ENCODE assay signal across 1 cellular context in the genomic region with DNA sequence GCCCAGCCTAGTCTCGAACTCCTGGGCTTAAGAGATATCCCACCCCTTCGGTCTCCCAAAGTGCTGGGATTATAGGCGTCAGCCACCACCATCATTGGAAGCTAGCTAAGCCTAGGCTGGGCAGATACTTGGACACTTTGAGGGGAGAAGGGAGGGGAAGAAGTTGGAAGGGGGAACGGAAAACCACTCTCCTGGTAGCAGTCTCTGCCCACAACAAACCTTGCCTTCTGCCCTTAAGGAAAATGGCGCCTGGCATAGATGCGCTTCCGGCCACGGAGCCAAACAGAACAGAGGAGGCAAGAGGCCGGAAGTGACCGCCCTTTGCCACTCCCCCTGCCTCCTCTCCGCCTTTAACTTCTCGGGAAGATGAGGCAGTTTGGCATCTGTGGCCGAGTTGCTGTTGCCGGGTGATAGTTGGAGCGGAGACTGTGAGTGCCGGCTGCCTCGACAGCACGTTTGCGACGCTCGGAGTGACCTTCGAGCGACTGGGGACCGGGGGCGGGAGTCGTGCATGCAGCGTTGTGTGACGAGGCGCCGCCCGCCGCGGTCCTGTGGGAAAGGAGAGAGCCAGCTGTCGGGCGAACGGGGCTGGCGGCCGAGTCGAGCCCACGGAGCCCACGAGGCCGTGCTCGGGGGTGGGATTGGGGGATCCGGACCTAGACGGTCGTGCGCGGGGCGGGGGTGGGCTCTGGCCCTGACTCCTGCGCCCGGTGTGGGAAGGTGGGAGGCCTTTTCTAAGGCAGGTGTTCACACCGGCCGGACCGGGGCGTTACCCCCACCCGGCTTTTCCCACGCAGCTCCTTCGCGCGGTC.
TF ChIP-seq lines count a peak whose summit lies in the region.

A gene (plus strand): TSS at position 327 of the 812 bp plus-strand sequence. CDS start 1,143 bp downstream, outside the sequence.

TF ChIP-seq in HEK293, 187 proteins besides CTCF, POLR2A, EP300 and RAD21 (continued from another document and continues in another):
- TF ChIP-seq, protein P1, sequence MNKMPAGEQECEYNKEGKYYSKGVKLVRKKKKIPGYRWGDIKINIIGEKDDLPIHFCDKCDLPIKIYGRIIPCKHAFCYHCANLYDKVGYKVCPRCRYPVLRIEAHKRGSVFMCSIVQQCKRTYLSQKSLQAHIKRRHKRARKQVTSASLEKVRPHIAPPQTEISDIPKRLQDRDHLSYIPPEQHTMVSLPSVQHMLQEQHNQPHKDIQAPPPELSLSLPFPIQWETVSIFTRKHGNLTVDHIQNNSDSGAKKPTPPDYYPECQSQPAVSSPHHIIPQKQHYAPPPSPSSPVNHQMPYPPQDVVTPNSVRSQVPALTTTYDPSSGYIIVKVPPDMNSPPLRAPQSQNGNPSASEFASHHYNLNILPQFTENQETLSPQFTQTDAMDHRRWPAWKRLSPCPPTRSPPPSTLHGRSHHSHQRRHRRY (tag by site-specific recombination; IDR thresholded peaks at IDR 0.05), result no peak
- no peak for TF ChIP-seq ZNF548 (tag by site-specific recombination; IDR thresholded peaks at IDR 0.05)
- no peak for TF ChIP-seq ZNF121 (tag by site-specific recombination; IDR thresholded peaks at IDR 0.05)
- no peak for TF ChIP-seq ZNF132 (tag by site-specific recombination; IDR thresholded peaks at IDR 0.05; ENCODE audit: borderline replicate concordance)
- no peak for TF ChIP-seq FEZF1 (tag by site-specific recombination; IDR thresholded peaks at IDR 0.05)
- TF ChIP-seq, protein P2, sequence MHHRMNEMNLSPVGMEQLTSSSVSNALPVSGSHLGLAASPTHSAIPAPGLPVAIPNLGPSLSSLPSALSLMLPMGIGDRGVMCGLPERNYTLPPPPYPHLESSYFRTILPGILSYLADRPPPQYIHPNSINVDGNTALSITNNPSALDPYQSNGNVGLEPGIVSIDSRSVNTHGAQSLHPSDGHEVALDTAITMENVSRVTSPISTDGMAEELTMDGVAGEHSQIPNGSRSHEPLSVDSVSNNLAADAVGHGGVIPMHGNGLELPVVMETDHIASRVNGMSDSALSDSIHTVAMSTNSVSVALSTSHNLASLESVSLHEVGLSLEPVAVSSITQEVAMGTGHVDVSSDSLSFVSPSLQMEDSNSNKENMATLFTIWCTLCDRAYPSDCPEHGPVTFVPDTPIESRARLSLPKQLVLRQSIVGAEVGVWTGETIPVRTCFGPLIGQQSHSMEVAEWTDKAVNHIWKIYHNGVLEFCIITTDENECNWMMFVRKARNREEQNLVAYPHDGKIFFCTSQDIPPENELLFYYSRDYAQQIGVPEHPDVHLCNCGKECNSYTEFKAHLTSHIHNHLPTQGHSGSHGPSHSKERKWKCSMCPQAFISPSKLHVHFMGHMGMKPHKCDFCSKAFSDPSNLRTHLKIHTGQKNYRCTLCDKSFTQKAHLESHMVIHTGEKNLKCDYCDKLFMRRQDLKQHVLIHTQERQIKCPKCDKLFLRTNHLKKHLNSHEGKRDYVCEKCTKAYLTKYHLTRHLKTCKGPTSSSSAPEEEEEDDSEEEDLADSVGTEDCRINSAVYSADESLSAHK (tag by site-specific recombination; IDR thresholded peaks at IDR 0.05), result peak; percentile 91
- peak; percentile 80 for TF ChIP-seq IKZF3 (tag by site-specific recombination; IDR thresholded peaks at IDR 0.05)
- no peak for TF ChIP-seq GLI2 (tag by site-specific recombination; IDR thresholded peaks at IDR 0.05; ENCODE audit: borderline replicate concordance, low read depth)
- TF ChIP-seq, protein P3, sequence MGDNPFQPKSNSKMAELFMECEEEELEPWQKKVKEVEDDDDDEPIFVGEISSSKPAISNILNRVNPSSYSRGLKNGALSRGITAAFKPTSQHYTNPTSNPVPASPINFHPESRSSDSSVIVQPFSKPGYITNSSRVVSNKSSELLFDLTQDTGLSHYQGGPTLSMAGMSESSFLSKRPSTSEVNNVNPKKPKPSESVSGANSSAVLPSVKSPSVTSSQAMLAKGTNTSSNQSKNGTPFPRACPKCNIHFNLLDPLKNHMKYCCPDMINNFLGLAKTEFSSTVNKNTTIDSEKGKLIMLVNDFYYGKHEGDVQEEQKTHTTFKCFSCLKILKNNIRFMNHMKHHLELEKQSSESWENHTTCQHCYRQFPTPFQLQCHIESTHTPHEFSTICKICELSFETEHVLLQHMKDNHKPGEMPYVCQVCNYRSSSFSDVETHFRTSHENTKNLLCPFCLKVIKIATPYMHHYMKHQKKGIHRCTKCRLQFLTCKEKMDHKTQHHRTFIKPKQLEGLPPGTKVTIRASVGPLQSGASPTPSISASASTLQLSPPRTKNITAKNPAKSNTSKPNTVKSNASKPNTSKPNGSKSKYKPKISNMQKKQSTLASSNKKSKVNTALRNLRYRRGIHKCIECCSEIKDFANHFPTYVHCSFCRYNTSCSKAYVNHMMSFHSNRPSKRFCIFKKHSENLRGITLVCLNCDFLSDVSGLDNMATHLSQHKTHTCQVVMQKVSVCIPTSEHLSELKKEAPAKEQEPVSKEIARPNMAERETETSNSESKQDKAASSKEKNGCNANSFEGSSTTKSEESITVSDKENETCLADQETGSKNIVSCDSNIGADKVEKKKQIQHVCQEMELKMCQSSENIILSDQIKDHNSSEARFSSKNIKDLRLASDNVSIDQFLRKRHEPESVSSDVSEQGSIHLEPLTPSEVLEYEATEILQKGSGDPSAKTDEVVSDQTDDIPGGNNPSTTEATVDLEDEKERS (tag by site-specific recombination; IDR thresholded peaks at IDR 0.05), result no peak
- no peak for TF ChIP-seq ZNF747 (tag by site-specific recombination; IDR thresholded peaks at IDR 0.05)
- TF ChIP-seq ZNF654 (tag by site-specific recombination; IDR thresholded peaks at IDR 0.05; ENCODE audit: low read depth), result no peak
- TF ChIP-seq, protein P4, sequence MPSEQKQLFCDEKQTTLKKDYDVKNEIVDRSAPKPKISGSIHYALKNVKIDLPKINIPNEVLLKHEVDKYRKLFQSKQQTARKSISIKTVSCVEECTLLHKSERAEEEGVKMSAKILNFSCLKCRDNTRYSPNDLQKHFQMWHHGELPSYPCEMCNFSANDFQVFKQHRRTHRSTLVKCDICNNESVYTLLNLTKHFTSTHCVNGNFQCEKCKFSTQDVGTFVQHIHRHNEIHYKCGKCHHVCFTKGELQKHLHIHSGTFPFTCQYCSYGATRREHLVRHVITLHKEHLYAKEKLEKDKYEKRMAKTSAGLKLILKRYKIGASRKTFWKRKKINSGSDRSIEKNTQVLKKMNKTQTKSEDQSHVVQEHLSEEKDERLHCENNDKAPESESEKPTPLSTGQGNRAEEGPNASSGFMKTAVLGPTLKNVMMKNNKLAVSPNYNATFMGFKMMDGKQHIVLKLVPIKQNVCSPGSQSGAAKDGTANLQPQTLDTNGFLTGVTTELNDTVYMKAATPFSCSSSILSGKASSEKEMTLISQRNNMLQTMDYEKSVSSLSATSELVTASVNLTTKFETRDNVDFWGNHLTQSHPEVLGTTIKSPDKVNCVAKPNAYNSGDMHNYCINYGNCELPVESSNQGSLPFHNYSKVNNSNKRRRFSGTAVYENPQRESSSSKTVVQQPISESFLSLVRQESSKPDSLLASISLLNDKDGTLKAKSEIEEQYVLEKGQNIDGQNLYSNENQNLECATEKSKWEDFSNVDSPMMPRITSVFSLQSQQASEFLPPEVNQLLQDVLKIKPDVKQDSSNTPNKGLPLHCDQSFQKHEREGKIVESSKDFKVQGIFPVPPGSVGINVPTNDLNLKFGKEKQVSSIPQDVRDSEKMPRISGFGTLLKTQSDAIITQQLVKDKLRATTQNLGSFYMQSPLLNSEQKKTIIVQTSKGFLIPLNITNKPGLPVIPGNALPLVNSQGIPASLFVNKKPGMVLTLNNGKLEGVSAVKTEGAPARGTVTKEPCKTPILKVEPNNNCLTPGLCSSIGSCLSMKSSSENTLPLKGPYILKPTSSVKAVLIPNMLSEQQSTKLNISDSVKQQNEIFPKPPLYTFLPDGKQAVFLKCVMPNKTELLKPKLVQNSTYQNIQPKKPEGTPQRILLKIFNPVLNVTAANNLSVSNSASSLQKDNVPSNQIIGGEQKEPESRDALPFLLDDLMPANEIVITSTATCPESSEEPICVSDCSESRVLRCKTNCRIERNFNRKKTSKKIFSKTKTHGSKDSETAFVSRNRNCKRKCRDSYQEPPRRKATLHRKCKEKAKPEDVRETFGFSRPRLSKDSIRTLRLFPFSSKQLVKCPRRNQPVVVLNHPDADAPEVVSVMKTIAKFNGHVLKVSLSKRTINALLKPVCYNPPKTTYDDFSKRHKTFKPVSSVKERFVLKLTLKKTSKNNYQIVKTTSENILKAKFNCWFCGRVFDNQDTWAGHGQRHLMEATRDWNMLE (tag by site-specific recombination; conservative IDR thresholded peaks at IDR 0.05; ENCODE audit: low read depth), result peak; percentile 40; the same call in 1 of the 2 replicates
- peak; percentile 95 for TF ChIP-seq KLF10 (tag by site-specific recombination; IDR thresholded peaks at IDR 0.05)
- TF ChIP-seq ZNF169 (tag by site-specific recombination; IDR thresholded peaks at IDR 0.05), result no peak
- TF ChIP-seq ZNF114 (tag by site-specific recombination; IDR thresholded peaks at IDR 0.05), result no peak
- TF ChIP-seq, protein P5, sequence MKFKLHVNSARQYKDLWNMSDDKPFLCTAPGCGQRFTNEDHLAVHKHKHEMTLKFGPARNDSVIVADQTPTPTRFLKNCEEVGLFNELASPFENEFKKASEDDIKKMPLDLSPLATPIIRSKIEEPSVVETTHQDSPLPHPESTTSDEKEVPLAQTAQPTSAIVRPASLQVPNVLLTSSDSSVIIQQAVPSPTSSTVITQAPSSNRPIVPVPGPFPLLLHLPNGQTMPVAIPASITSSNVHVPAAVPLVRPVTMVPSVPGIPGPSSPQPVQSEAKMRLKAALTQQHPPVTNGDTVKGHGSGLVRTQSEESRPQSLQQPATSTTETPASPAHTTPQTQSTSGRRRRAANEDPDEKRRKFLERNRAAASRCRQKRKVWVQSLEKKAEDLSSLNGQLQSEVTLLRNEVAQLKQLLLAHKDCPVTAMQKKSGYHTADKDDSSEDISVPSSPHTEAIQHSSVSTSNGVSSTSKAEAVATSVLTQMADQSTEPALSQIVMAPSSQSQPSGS (tag by site-specific recombination; IDR thresholded peaks at IDR 0.05; ENCODE audit: low read depth), result no peak
- TF ChIP-seq ZNF426 (tag by site-specific recombination; IDR thresholded peaks at IDR 0.05), result no peak
- peak; percentile 52; the same call in 1 of the 2 replicates for TF ChIP-seq ZNF660 (tag by site-specific recombination; IDR thresholded peaks at IDR 0.05)
- TF ChIP-seq ZNF843 (tag by site-specific recombination; IDR thresholded peaks at IDR 0.05), result no peak
- no peak for TF ChIP-seq ZNF670 (tag by site-specific recombination; IDR thresholded peaks at IDR 0.05; ENCODE audit: low read depth)
- TF ChIP-seq, protein P6, sequence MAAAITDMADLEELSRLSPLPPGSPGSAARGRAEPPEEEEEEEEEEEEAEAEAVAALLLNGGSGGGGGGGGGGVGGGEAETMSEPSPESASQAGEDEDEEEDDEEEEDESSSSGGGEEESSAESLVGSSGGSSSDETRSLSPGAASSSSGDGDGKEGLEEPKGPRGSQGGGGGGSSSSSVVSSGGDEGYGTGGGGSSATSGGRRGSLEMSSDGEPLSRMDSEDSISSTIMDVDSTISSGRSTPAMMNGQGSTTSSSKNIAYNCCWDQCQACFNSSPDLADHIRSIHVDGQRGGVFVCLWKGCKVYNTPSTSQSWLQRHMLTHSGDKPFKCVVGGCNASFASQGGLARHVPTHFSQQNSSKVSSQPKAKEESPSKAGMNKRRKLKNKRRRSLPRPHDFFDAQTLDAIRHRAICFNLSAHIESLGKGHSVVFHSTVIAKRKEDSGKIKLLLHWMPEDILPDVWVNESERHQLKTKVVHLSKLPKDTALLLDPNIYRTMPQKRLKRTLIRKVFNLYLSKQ (tag by site-specific recombination; IDR thresholded peaks at IDR 0.05; ENCODE audit: borderline replicate concordance), result no peak
- TF ChIP-seq ZNF529 (tag by site-specific recombination; IDR thresholded peaks at IDR 0.05; ENCODE audit: insufficient replicate concordance), result no peak
- TF ChIP-seq, protein P7, sequence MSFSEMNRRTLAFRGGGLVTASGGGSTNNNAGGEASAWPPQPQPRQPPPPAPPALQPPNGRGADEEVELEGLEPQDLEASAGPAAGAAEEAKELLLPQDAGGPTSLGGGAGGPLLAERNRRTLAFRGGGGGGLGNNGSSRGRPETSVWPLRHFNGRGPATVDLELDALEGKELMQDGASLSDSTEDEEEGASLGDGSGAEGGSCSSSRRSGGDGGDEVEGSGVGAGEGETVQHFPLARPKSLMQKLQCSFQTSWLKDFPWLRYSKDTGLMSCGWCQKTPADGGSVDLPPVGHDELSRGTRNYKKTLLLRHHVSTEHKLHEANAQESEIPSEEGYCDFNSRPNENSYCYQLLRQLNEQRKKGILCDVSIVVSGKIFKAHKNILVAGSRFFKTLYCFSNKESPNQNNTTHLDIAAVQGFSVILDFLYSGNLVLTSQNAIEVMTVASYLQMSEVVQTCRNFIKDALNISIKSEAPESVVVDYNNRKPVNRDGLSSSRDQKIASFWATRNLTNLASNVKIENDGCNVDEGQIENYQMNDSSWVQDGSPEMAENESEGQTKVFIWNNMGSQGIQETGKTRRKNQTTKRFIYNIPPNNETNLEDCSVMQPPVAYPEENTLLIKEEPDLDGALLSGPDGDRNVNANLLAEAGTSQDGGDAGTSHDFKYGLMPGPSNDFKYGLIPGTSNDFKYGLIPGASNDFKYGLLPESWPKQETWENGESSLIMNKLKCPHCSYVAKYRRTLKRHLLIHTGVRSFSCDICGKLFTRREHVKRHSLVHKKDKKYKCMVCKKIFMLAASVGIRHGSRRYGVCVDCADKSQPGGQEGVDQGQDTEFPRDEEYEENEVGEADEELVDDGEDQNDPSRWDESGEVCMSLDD (tag by site-specific recombination; IDR thresholded peaks at IDR 0.05), result 0 out of 2 replicates have a peak, but pooled peaks have one; percentile 16
- TF ChIP-seq ZNF626 (tag by site-specific recombination; IDR thresholded peaks at IDR 0.05), result no peak
- TF ChIP-seq ZNF510 (tag by site-specific recombination; IDR thresholded peaks at IDR 0.05; ENCODE audit: insufficient replicate concordance), result no peak
